ENCODE assay signal across 21 cellular contexts in genomic region chr2:65532937-65533336, GRCh38.
DNase-seq lines count a peak whose midpoint lies in the region; ATAC-seq, FAIRE-seq and TF ChIP-seq lines count a peak whose summit lies in the region.
"Had no signal": no experiment of that assay in that cellular context is flagged by ENCODE, and none has a peak within 500 bp of the region (broad histone marks: within the 10 kb centered on the region; RNA-seq: fewer than 3 reads in every experiment).

No MANE protein-coding gene starts in this region.

- H3K79me2 ChIP-seq in HepG2 (ENCODE audit: insufficient read depth, low read length): no peaks in the 10 kb centered on the region

- no peaks in the 10 kb centered on the region for H3K4me1 Mint-ChIP-seq in natural killer cell treated with Interleukin-12 subunit alpha and Interleukin-12 subunit beta and Interleukin-15 and Interleukin-18, amount 100 ng/mL, for 72 hours (ENCODE audit: low read depth in 2 of 2)
- H3K4me1 Mint-ChIP-seq: CD4-positive, alpha-beta memory T cell had no signal

- no peak overlapping the region for H2AFZ ChIP-seq in HepG2 (ENCODE audit: low read length)

- H3K9me3 ChIP-seq in MG63 (no peaks in the 10 kb centered on the region), HepG2 (ENCODE audit: low read length) (no peaks in the 10 kb centered on the region), right cardiac atrium (ENCODE audit: control insufficient read depth, low read length) (no peaks in the 10 kb centered on the region)
- H3K9me3 ChIP-seq: A549, BE2C had no signal

- DNase-seq in MG63 (peak; percentile 15), HepG2 (ENCODE audit: low spot score) (no peak), SK-N-DZ (ENCODE audit: low spot score) (no peak), right cardiac atrium (no peak)
- no peak for DNase-seq in natural killer cell treated with Interleukin-12 subunit alpha and Interleukin-12 subunit beta and Interleukin-15 and Interleukin-18, amount 100 ng/mL, for 72 hours (ENCODE audit: low spot score)
- DNase-seq: BE2C; CD4-positive, alpha-beta memory T cell; COR-L47; DMS153; DMS79 treated with DMSO at 0.1 percent for 48 hours; EL; GOT3; H9 had no signal

- H3K27ac Mint-ChIP-seq in natural killer cell treated with Interleukin-12 subunit alpha and Interleukin-12 subunit beta and Interleukin-15 and Interleukin-18, amount 100 ng/mL, for 72 hours: no peak overlapping the region
- H3K27ac Mint-ChIP-seq: CD4-positive, alpha-beta memory T cell had no signal

- no peak for TF ChIP-seq POLR2A in HepG2 (IDR thresholded peaks at IDR 0.05; ENCODE audit: insufficient read depth in 1 of 2, low read depth in 2 of 2, low read length in 2 of 2)

- no peak overlapping the region for H3K4me3 Mint-ChIP-seq in natural killer cell treated with Interleukin-12 subunit alpha and Interleukin-12 subunit beta and Interleukin-15 and Interleukin-18, amount 100 ng/mL, for 72 hours
- H3K4me3 Mint-ChIP-seq: CD4-positive, alpha-beta memory T cell; H9 had no signal

- no peak overlapping the region for H3K27ac ChIP-seq in HepG2 (ENCODE audit: extremely low read length, insufficient read depth, low read length)
- H3K27ac ChIP-seq in right cardiac atrium (ENCODE audit: low read length): no peak overlapping the region
- H3K27ac ChIP-seq: A549, C4-2B had no signal

- H3K4me3 ChIP-seq in MG63: no peak overlapping the region
- no peak overlapping the region for H3K4me3 ChIP-seq in HepG2 (replicated peaks in 1 of 3; ENCODE audit: insufficient read depth in 1 of 3, low read depth in 2 of 3, low read length in 3 of 3)
- no peak overlapping the region for H3K4me3 ChIP-seq in right cardiac atrium (ENCODE audit: low read length)
- H3K4me3 ChIP-seq: A549 had no signal

- peaks cover 13% of the 10 kb centered on the region for H3K4me1 ChIP-seq in HepG2 (ENCODE audit: insufficient read depth, low read length)
- no peaks in the 10 kb centered on the region for H3K4me1 ChIP-seq in right cardiac atrium (ENCODE audit: control insufficient read depth, insufficient read depth, low read length)

- H3K36me3 Mint-ChIP-seq in natural killer cell treated with Interleukin-12 subunit alpha and Interleukin-12 subunit beta and Interleukin-15 and Interleukin-18, amount 100 ng/mL, for 72 hours: no peaks in the 10 kb centered on the region
- H3K36me3 Mint-ChIP-seq: CD4-positive, alpha-beta memory T cell had no signal

- intact Hi-C loops in HepG2 (cut with micrococcal nuclease; ENCODE audit: unreplicated experiment) (no loop called here), right cardiac atrium (cut with DNase I) (no loop called here)

- TF ChIP-seq EP300 in HepG2 (IDR thresholded peaks at IDR 0.05; ENCODE audit: low read depth in 2 of 2, low read length in 2 of 2) (no peak), HepG2 (CRISPR knock-in tag; IDR thresholded peaks at IDR 0.05; ENCODE audit: borderline replicate concordance) (no peak)

- no peak for TF ChIP-seq RAD21 in HepG2 (CRISPR knock-in tag; IDR thresholded peaks at IDR 0.05)

- H3K36me3 ChIP-seq in MG63: no peaks in the 10 kb centered on the region
- H3K36me3 ChIP-seq in HepG2 (replicated peaks in 1 of 2; ENCODE audit: control insufficient read depth in 1 of 2, insufficient read depth in 2 of 2, low read length in 2 of 2): no peaks in the 10 kb centered on the region
- H3K36me3 ChIP-seq: BE2C had no signal

- no peak overlapping the region for H3K4me2 ChIP-seq in HepG2 (ENCODE audit: low read depth, low read length)
- H3K4me2 ChIP-seq: A549 had no signal

- H4K20me1 ChIP-seq in HepG2 (ENCODE audit: insufficient read depth, low read length): no peaks in the 10 kb centered on the region

- no peak overlapping the region for H3K9ac ChIP-seq in HepG2 (ENCODE audit: insufficient read depth, low read depth, low read length)

- H3K27me3 Mint-ChIP-seq in natural killer cell treated with Interleukin-12 subunit alpha and Interleukin-12 subunit beta and Interleukin-15 and Interleukin-18, amount 100 ng/mL, for 72 hours: peaks cover 8 to 21% of the 10 kb centered on the region in 2 donors

- H3K27me3 ChIP-seq in MG63 (no peaks in the 10 kb centered on the region), HepG2 (ENCODE audit: control insufficient read depth in 1 of 2, insufficient read depth in 2 of 2, low read length in 2 of 2) (no peaks in the 10 kb centered on the region), right cardiac atrium (ENCODE audit: control insufficient read depth, insufficient read depth) (no peaks in the 10 kb centered on the region)
- H3K27me3 ChIP-seq: BE2C had no signal

- FAIRE-seq in HepG2 (lab: Jason Lieb, UNC): no peak
- FAIRE-seq: A549, D721Med, G401.6, GM12891, GM19239, HTR-8/SVneo had no signal

- BruUV-seq in HepG2 (replicated peaks; lab: Mats Ljungman, UMichigan): no TSS peak

- CTCF ChIA-PET in HepG2 (lab: Yijun Ruan, JAX; ENCODE audit: low intra/inter-chr PET ratio, low total read pairs): no interaction called here

- POLR2A ChIA-PET in HepG2 (lab: Yijun Ruan, JAX): no interaction called here

- in situ Hi-C loops in HepG2 (cut with HindIII; ENCODE audit: extremely low pct_ligation_motif_present, low pct_unique_long_range_greater_than_20kb): no loop called here

- H3K9me3 Mint-ChIP-seq in natural killer cell treated with Interleukin-12 subunit alpha and Interleukin-12 subunit beta and Interleukin-15 and Interleukin-18, amount 100 ng/mL, for 72 hours: no peaks in the 10 kb centered on the region
- H3K9me3 Mint-ChIP-seq: H9 had no signal

- WGBS in HepG2 (ENCODE audit: low lambda C conversion rate): 64% methylated on average over 3 of the region's 4 CpGs
- 94% methylated on average over 4 of the region's 4 CpGs for WGBS in right cardiac atrium

- TF ChIP-seq CTCF in HepG2 (CRISPR knock-in tag; IDR thresholded peaks at IDR 0.05): no peak

- no peak for ATAC-seq in HepG2
- ATAC-seq in natural killer cell treated with Interleukin-12 subunit alpha and Interleukin-12 subunit beta and Interleukin-15 and Interleukin-18, amount 100 ng/mL, for 72 hours: peak; percentile 32 to 58
- no peak for ATAC-seq in HG03457 (IDR thresholded peaks at IDR 0.05; ENCODE audit: unreplicated experiment)
- no peak for ATAC-seq in right cardiac atrium
- ATAC-seq: A549 had no signal

TF ChIP-seq in HepG2, 621 proteins besides CTCF, POLR2A, EP300 and RAD21:
- TF ChIP-seq ZNF687 (CRISPR knock-in tag; IDR thresholded peaks at IDR 0.05) (0 out of 2 replicates have a peak, but pooled peaks have one; percentile 11), RORA (CRISPR knock-in tag; IDR thresholded peaks at IDR 0.05) (no peak)

Comparison
In these comparisons a context has a peak if more than half of its experiments do, and no peak if none do; other contexts are left out.
1. ATAC-seq: peak in natural killer cell treated with Interleukin-12 subunit alpha and Interleukin-12 subunit beta and Interleukin-15 and Interleukin-18, amount 100 ng/mL, for 72 hours (2 of 2); none in HepG2 (single experiment), HG03457 (single experiment) and right cardiac atrium (0 of 2).